ENCODE assay signal across 8 cellular contexts in the genomic region with DNA sequence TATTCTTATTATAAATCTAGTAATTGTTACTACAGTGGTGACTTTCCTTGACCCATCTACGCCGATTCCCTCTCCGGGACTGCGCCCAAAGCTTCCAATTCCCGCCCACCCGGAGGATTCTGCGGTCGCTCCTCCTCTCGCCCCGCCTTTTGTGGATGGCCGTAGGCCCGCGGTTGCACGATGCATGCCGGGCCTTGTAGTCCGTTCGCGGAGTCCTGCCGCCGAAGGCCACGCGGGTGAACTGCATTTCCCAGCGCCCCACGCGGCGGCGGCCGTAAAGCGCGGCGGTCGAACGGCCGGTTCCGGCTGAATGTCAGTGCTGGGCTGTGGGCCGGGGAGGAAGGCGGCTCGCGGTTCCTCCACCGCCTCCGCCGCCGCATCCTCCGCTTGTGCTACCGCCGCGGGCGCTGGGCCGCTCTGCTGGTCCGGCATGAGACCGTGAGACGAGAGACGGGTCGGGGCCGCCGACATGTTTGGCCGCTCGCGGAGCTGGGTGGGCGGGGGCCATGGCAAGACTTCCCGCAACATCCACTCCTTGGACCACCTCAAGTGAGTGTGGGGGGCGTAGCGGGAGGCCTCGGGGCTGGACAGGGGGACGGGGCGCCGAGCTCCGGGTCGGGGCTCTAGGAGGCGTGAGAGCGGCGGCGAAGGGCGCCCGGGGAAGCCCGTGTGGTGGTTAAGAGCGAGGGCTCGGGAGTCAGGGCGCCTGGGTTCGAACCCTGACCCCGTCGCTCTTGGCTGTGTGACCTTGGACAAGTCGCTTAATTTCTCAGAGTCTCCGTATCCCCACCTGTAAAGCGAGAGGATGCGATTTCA. TPM values are rescaled to one million over a fixed set of nuclear protein-coding genes. Genes with fewer than 3 reads are reported as not detected.
DNase-seq lines count a peak whose midpoint lies in the region; ATAC-seq, FAIRE-seq and TF ChIP-seq lines count a peak whose summit lies in the region.

A gene with protein sequence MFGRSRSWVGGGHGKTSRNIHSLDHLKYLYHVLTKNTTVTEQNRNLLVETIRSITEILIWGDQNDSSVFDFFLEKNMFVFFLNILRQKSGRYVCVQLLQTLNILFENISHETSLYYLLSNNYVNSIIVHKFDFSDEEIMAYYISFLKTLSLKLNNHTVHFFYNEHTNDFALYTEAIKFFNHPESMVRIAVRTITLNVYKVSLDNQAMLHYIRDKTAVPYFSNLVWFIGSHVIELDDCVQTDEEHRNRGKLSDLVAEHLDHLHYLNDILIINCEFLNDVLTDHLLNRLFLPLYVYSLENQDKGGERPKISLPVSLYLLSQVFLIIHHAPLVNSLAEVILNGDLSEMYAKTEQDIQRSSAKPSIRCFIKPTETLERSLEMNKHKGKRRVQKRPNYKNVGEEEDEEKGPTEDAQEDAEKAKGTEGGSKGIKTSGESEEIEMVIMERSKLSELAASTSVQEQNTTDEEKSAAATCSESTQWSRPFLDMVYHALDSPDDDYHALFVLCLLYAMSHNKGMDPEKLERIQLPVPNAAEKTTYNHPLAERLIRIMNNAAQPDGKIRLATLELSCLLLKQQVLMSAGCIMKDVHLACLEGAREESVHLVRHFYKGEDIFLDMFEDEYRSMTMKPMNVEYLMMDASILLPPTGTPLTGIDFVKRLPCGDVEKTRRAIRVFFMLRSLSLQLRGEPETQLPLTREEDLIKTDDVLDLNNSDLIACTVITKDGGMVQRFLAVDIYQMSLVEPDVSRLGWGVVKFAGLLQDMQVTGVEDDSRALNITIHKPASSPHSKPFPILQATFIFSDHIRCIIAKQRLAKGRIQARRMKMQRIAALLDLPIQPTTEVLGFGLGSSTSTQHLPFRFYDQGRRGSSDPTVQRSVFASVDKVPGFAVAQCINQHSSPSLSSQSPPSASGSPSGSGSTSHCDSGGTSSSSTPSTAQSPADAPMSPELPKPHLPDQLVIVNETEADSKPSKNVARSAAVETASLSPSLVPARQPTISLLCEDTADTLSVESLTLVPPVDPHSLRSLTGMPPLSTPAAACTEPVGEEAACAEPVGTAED (plus strand): TSS at position 316 of the 816 bp plus-strand sequence. CDS start 154 bp downstream, at position 470.

- no peaks in the 10 kb centered on the region; the same call in 1 of the 2 replicates for H3K4me1 ChIP-seq in BE2C

- H3K27me3 ChIP-seq in BE2C (no peaks in the 10 kb centered on the region), kidney epithelial cell (ENCODE audit: control insufficient read depth, insufficient read depth, low read length) (no peaks in the 10 kb centered on the region)

- H3K36me3 ChIP-seq in BE2C (no peaks in the 10 kb centered on the region), kidney epithelial cell (ENCODE audit: control insufficient read depth, insufficient read depth, low read length) (no peaks in the 10 kb centered on the region)

- no peaks in the 10 kb centered on the region for H3K9me3 ChIP-seq in BE2C

- TF ChIP-seq CTCF in BE2C (IDR thresholded peaks at IDR 0.05; ENCODE audit: low read depth, low read length) (no peak), choroid plexus epithelial cell (conservative IDR thresholded peaks at IDR 0.05; ENCODE audit: low read depth, low read length) (no peak), kidney epithelial cell (IDR thresholded peaks at IDR 0.05; ENCODE audit: insufficient read depth, low read length, poor library complexity, severe bottlenecking) (no peak)

- peak; percentile 71 for ATAC-seq in HG03442 (IDR thresholded peaks at IDR 0.05; ENCODE audit: unreplicated experiment)

- peak; percentile 61 for FAIRE-seq in GM19239 (lab: Jason Lieb, UNC)

- DNase-seq in BE2C (peak; percentile 98), GM19239 (ENCODE audit: insufficient read length, low spot score) (peak; percentile 87), NCI-H524 (lab: John Stamatoyannopoulos, UW) (peak; percentile 90 to 98), choroid plexus epithelial cell (ENCODE audit: low read depth) (peak; percentile 98), kidney epithelial cell (ENCODE audit: low read depth) (peak; percentile 87)
- peak; percentile 92 to 96 for DNase-seq in activated CD4-positive, alpha-beta T cell treated with anti-CD3 and anti-CD28 coated beads for 24 hours (ENCODE audit: low read depth in 2 of 2)
- peak; percentile 98 for DNase-seq in stimulated activated CD4-positive, alpha-beta T cell treated with anti-CD3 and anti-CD28 coated beads, Interleukin-15, amount 100 ng/mL, for 24 hours

- H3K4me3 ChIP-seq in BE2C (ENCODE audit: low read depth, low read length) (peak within 1 kb of the TSS; percentile 88), choroid plexus epithelial cell (ENCODE audit: low read depth, low read length) (peak within 1 kb of the TSS; percentile 77), kidney epithelial cell (ENCODE audit: low read depth, low read length) (peak within 1 kb of the TSS; percentile 94)

RNA-seq across cellular contexts. Expression of the gene that starts here (rescaled TPM):
- 33.3 TPM for polyA plus RNA-seq in BE2C (2012; ENCODE audit: insufficient read depth, insufficient read length, low read depth)
- 19.8 and 20.9 TPM in 2 replicates for total RNA-seq in kidney epithelial cell

Comparison
In these comparisons a context has a peak if more than half of its experiments do, and no peak if none do; other contexts are left out.
1. Peak in every context shown above with its lines: DNase-seq, ATAC-seq and H3K4me3 ChIP-seq.